In genomic region chr6:166778776-166779175, GRCh38 we compare ENCODE assay signal across 15 cellular contexts.
DNase-seq lines count a peak whose midpoint lies in the region; FAIRE-seq and TF ChIP-seq lines count a peak whose summit lies in the region.
"Had no signal": no experiment of that assay in that cellular context is flagged by ENCODE, and none has a peak within 500 bp of the region (broad histone marks: within the 10 kb centered on the region; RNA-seq: fewer than 3 reads in every experiment).

No MANE protein-coding gene starts in this region.

- no peak overlapping the region for H3K4me3 Mint-ChIP-seq in osteocyte (ENCODE audit: unreplicated experiment)
- H3K4me3 Mint-ChIP-seq: CD8-positive, alpha-beta memory T cell had no signal

- no peak overlapping the region for H2BK120ac ChIP-seq in H1 (replicated peaks; ENCODE audit: low read depth, low read length)

- H2AFZ ChIP-seq in OCI-LY3 (ENCODE audit: low read depth, low read length) (no peak overlapping the region), H1 (ENCODE audit: low read length) (no peak overlapping the region)
- H2AFZ ChIP-seq: GM23248 had no signal

- no peak overlapping the region for H4K8ac ChIP-seq in H1 (ENCODE audit: extremely low read depth, insufficient read depth, low read length)

- no peak overlapping the region; the same call in 1 of the 2 replicates for H3K18ac ChIP-seq in H1 (ENCODE audit: extremely low read depth, low read length)

- H2BK5ac ChIP-seq in H1 (ENCODE audit: low read depth, low read length) = no peak overlapping the region

- no peaks in the 10 kb centered on the region for H3K4me1 Mint-ChIP-seq in osteocyte (ENCODE audit: unreplicated experiment)

- H3K4me3 ChIP-seq in OCI-LY3 (ENCODE audit: low read length) = no peak overlapping the region
- no peak overlapping the region for H3K4me3 ChIP-seq in H1 (ENCODE audit: extremely low read depth in 1 of 4, insufficient read depth in 2 of 4, low read depth in 3 of 4, low read length in 4 of 4)
- H3K4me3 ChIP-seq: A549, BLaER1, GM23248 had no signal

- TF ChIP-seq CTCF in OCI-LY3 (IDR thresholded peaks at IDR 0.05; ENCODE audit: low read depth, low read length) (no peak), H1 (IDR thresholded peaks at IDR 0.05; ENCODE audit: control extremely low read depth in 1 of 3, insufficient read depth in 1 of 3, low read depth in 1 of 3, low read length in 3 of 3) (no peak), osteocyte (IDR thresholded peaks at IDR 0.05) (no peak)

- no peak overlapping the region for H2BK15ac ChIP-seq in H1 (ENCODE audit: low read length)

- peak overlapping the region; percentile 27 for H3K4me2 ChIP-seq in OCI-LY3 (ENCODE audit: low read length)
- no peak overlapping the region for H3K4me2 ChIP-seq in H1 (ENCODE audit: insufficient read depth in 1 of 2, low read depth in 2 of 2, low read length in 2 of 2)
- H3K4me2 ChIP-seq: A549, BLaER1 had no signal

- H2AK5ac ChIP-seq in H1 (ENCODE audit: low read depth, low read length) = no peak overlapping the region

- H3K23ac ChIP-seq in H1 (ENCODE audit: insufficient read length) = no peak overlapping the region

- no peak for TF ChIP-seq POLR2A in H1 (IDR thresholded peaks at IDR 0.05; ENCODE audit: control extremely low read depth in 1 of 2, low read depth in 2 of 2, low read length in 2 of 2)

- H3K4ac ChIP-seq in H1 (replicated peaks; ENCODE audit: insufficient read length, low read depth, low read length) = no peak overlapping the region

- POLR2A ChIA-PET in H1 (lab: Charles Lee; ENCODE audit: partially characterized antibody) = interaction anchor here (0.6 to 1.4 kb wide), 3 partner anchors 10 to 227 kb away, joined by 3 read pairs; no protein-coding TSS in a partner anchor

- H3K27me3 Mint-ChIP-seq in osteocyte (ENCODE audit: unreplicated experiment) = peaks cover 13% of the 10 kb centered on the region

- FAIRE-seq in H1 (lab: Jason Lieb, UNC) (no peak), HTR-8/SVneo (lab: Jason Lieb, UNC) (no peak)
- FAIRE-seq: A549 had no signal

- no peak overlapping the region for H3K27ac Mint-ChIP-seq in osteocyte (ENCODE audit: unreplicated experiment)
- H3K27ac Mint-ChIP-seq: CD8-positive, alpha-beta memory T cell had no signal

- no peak overlapping the region for H3K9ac ChIP-seq in OCI-LY3 (ENCODE audit: low read length)
- H3K9ac ChIP-seq in H1 (replicated peaks in 1 of 4; ENCODE audit: extremely low read depth in 1 of 4, low read depth in 3 of 4, low read length in 3 of 4) = no peak overlapping the region
- H3K9ac ChIP-seq: BLaER1, GM23248 had no signal

- 89% methylated on average over 14 of the region's 14 CpGs; no CpG with 5 or more reads in 1 of the 2 experiments for WGBS in H1 (ENCODE audit: extremely low coverage in 1 of 2, insufficient coverage in 1 of 2, insufficient read length in 1 of 2, insufficient replicate concordance in 2 of 2, low coverage in 1 of 2, low lambda C conversion rate in 2 of 2, missing lambda C conversion rate in 1 of 2), 2 experiments

- peak overlapping the region; percentile 32; the same call in 1 of the 2 replicates for H2BK20ac ChIP-seq in H1 (ENCODE audit: low read length)

- no peak overlapping the region for H3K14ac ChIP-seq in H1 (ENCODE audit: insufficient read length)

- peaks cover 30% of the 10 kb centered on the region for H3K4me1 ChIP-seq in OCI-LY3 (ENCODE audit: low read length)
- peaks cover 0 to 3% (median 0%) of the 10 kb centered on the region in 4 experiments; a peak in 1 of 7 replicates for H3K4me1 ChIP-seq in H1 (replicated peaks in 1 of 4; ENCODE audit: control insufficient read depth in 3 of 4, insufficient read depth in 4 of 4, low read length in 3 of 4)
- H3K4me1 ChIP-seq: A549, BLaER1, Caco-2 had no signal

- H3K27ac ChIP-seq in OCI-LY3 (ENCODE audit: low read length) = no peak overlapping the region
- H3K27ac ChIP-seq in H1 (ENCODE audit: low read depth, low read length) = no peak overlapping the region
- H3K27ac ChIP-seq: A549, BLaER1, GM23248, HL-60 had no signal

- no peaks in the 10 kb centered on the region for H3K36me3 Mint-ChIP-seq in osteocyte (ENCODE audit: unreplicated experiment)
- H3K36me3 Mint-ChIP-seq: CD8-positive, alpha-beta memory T cell had no signal

- H3K27me3 ChIP-seq in OCI-LY3 (ENCODE audit: low read depth, low read length) = peaks cover 50% of the 10 kb centered on the region
- H3K27me3 ChIP-seq in H1 (replicated peaks in 1 of 4; ENCODE audit: control insufficient read depth in 3 of 4, extremely low read depth in 1 of 4, insufficient read depth in 3 of 4, low read length in 3 of 4) = no peaks in the 10 kb centered on the region
- H3K27me3 ChIP-seq: BLaER1 had no signal

- TF ChIP-seq EP300 in H1 (IDR thresholded peaks at IDR 0.05; ENCODE audit: borderline replicate concordance in 1 of 2, low read depth in 2 of 2, low read length in 2 of 2) = no peak

- no peaks in the 10 kb centered on the region for H3K9me3 ChIP-seq in OCI-LY3 (ENCODE audit: insufficient read depth, low read length)
- H3K9me3 ChIP-seq in H1 (ENCODE audit: insufficient read depth in 2 of 2, low read depth in 1 of 2, low read length in 1 of 2) = peaks cover 0 to 2% of the 10 kb centered on the region in 2 experiments; a peak in 1 of 4 replicates
- H3K9me3 ChIP-seq: A549, BLaER1, Caco-2 had no signal

- no peak overlapping the region for H2BK12ac ChIP-seq in H1 (ENCODE audit: low read depth, low read length)

- TF ChIP-seq RAD21 in H1 (IDR thresholded peaks at IDR 0.05 in 1 of 2, conservative IDR thresholded peaks at IDR 0.05 in 1 of 2; ENCODE audit: low read depth in 2 of 2, low read length in 2 of 2) = no peak

- CTCF ChIA-PET in H1 (lab: Charles Lee; ENCODE audit: partially characterized antibody) = interaction anchor here (0.8 to 1.8 kb wide), 5 partner anchors 34 to 362 kb away, joined by 3 to 6 read pairs (median 4); no protein-coding TSS in a partner anchor

- H4K91ac ChIP-seq in H1 (replicated peaks; ENCODE audit: insufficient read length, low read length) = no peak overlapping the region

- H3K79me1 ChIP-seq in H1 (ENCODE audit: low read depth, low read length) = no peaks in the 10 kb centered on the region; the same call in 1 of the 2 replicates

- H4K20me1 ChIP-seq in OCI-LY3 (ENCODE audit: insufficient read depth, low read length) (0 out of 2 replicates have a peak, but pooled peaks cover 4% of the 10 kb centered on the region), H1 (replicated peaks in 1 of 2; ENCODE audit: control insufficient read depth in 1 of 2, insufficient read depth in 2 of 2, low read length in 2 of 2) (no peaks in the 10 kb centered on the region)
- H4K20me1 ChIP-seq: BLaER1 had no signal

- no peak overlapping the region for H4K5ac ChIP-seq in H1 (ENCODE audit: insufficient read length, low read depth, low read length)

- no peak overlapping the region for H3K56ac ChIP-seq in H1 (replicated peaks; ENCODE audit: insufficient read length, low read depth, low read length)

- no peaks in the 10 kb centered on the region for H3K23me2 ChIP-seq in H1 (ENCODE audit: low read depth, low read length)

- H3K36me3 ChIP-seq in OCI-LY3 (replicated peaks; ENCODE audit: low read depth, low read length) (no peaks in the 10 kb centered on the region), H1 (ENCODE audit: control insufficient read depth in 2 of 4, insufficient read depth in 4 of 4, low read length in 3 of 4) (no peaks in the 10 kb centered on the region)
- H3K36me3 ChIP-seq: BLaER1 had no signal

- peak; percentile 66 for DNase-seq in Ammon's horn (ENCODE audit: low spot score)
- no peak for DNase-seq in H1 (ENCODE audit: low read depth in 1 of 2, low spot score in 2 of 2)
- peak; percentile 64 for DNase-seq in osteocyte (ENCODE audit: extremely low spot score, unreplicated experiment)
- DNase-seq in cerebellum (ENCODE audit: low spot score) = no peak
- DNase-seq in glomerular visceral epithelial cell (ENCODE audit: extremely low spot score) = no peak
- DNase-seq in HTR-8/SVneo (ENCODE audit: insufficient read length, low spot score) = no peak
- DNase-seq: Caco-2; CD8-positive, alpha-beta memory T cell; DMS53; GM23248; H7 had no signal

- no peaks in the 10 kb centered on the region for H3K9me3 Mint-ChIP-seq in osteocyte (ENCODE audit: unreplicated experiment)
- H3K9me3 Mint-ChIP-seq: CD8-positive, alpha-beta memory T cell had no signal

- H3K79me2 ChIP-seq in OCI-LY3 (ENCODE audit: low read length) (no peaks in the 10 kb centered on the region), H1 (ENCODE audit: control insufficient read depth in 1 of 2, insufficient read depth in 2 of 2, low read length in 2 of 2) (no peaks in the 10 kb centered on the region)

TF ChIP-seq in H1, 55 proteins besides CTCF, POLR2A, EP300 and RAD21:
- TF ChIP-seq, protein P1, sequence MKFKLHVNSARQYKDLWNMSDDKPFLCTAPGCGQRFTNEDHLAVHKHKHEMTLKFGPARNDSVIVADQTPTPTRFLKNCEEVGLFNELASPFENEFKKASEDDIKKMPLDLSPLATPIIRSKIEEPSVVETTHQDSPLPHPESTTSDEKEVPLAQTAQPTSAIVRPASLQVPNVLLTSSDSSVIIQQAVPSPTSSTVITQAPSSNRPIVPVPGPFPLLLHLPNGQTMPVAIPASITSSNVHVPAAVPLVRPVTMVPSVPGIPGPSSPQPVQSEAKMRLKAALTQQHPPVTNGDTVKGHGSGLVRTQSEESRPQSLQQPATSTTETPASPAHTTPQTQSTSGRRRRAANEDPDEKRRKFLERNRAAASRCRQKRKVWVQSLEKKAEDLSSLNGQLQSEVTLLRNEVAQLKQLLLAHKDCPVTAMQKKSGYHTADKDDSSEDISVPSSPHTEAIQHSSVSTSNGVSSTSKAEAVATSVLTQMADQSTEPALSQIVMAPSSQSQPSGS (IDR thresholded peaks at IDR 0.05; ENCODE audit: low read length) = no peak
- TF ChIP-seq MAFK (IDR thresholded peaks at IDR 0.05; ENCODE audit: low read depth, low read length) (no peak), ASH2L (IDR thresholded peaks at IDR 0.05; ENCODE audit: low read length) (no peak), NANOG (IDR thresholded peaks at IDR 0.05; ENCODE audit: insufficient read depth, low read depth, low read length, poor library complexity, severe bottlenecking) (no peak), RBBP5 (IDR thresholded peaks at IDR 0.05; ENCODE audit: borderline replicate concordance, low read depth, low read length) (no peak), CREB1 (IDR thresholded peaks at IDR 0.05) (no peak), FOSL1 (IDR thresholded peaks at IDR 0.05; ENCODE audit: insufficient read depth, low read depth, low read length) (no peak), PHF8 (conservative IDR thresholded peaks at IDR 0.05; ENCODE audit: low read depth, low read length) (no peak), POLR2AphosphoS5 (IDR thresholded peaks at IDR 0.05; ENCODE audit: low read depth, low read length) (no peak), TBP (IDR thresholded peaks at IDR 0.05; ENCODE audit: low read depth, low read length) (no peak)
TF ChIP-seq in H1: peak in this region for 0.

Comparison
In these comparisons a context has a peak if more than half of its experiments do, and no peak if none do; other contexts are left out.
1. DNase-seq: peak in Ammon's horn (single experiment) and osteocyte (single experiment); none in H1 (0 of 2), cerebellum (single experiment), glomerular visceral epithelial cell (single experiment) and HTR-8/SVneo (single experiment).